Comparison of ENCODE assay signal across 1 cellular context in the genomic region with DNA sequence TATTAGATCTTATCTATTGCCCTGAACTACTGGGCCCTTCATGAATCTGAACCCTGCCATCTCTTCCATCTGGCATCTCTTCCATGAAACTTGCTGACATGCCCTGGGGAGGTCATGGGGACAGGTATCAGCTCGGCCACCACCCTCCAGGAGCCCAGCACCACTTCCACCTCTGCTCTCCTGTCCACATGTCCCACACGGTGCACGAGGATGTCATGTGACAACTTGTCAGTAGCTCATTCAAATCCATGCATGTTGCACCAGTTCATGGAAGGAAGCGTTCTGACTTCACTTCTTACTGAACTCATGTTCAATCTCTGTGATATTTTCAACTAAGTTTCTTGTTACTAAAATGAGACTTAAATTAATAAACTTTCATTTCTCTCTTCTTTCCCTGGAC.
TF ChIP-seq lines count a peak whose summit lies in the region.

No MANE protein-coding gene starts in this region.

TF ChIP-seq in K562, 482 proteins besides CTCF, POLR2A, EP300 and RAD21 (continues in another document):
- TF ChIP-seq CEBPB (tag; IDR thresholded peaks at IDR 0.05) (no peak), FUS (optimal IDR thresholded peaks at IDR 0.05; ENCODE audit: low read depth, low read length) (no peak), MYC (IDR thresholded peaks at IDR 0.05; ENCODE audit: low read depth, low read length) (peak; percentile 66), MYC (CRISPR knock-in tag; IDR thresholded peaks at IDR 0.05; ENCODE audit: borderline replicate concordance, low read depth) (no peak), CHD2 (IDR thresholded peaks at IDR 0.05; ENCODE audit: low read depth, low read length) (no peak), RHOXF2B (CRISPR knock-in tag; conservative IDR thresholded peaks at IDR 0.05) (peak; percentile 80; the same call in 1 of the 2 replicates), TAL1 (IDR thresholded peaks at IDR 0.05) (no peak), FOXJ2 (tag; IDR thresholded peaks at IDR 0.05) (0 out of 2 replicates have a peak, but pooled peaks have one; percentile 37), XRCC5 (IDR thresholded peaks at IDR 0.05; ENCODE audit: low read depth, low read length) (peak; percentile 70; the same call in 1 of the 2 replicates), CEBPG (CRISPR knock-in tag; IDR thresholded peaks at IDR 0.05) (peak; percentile 31; the same call in 1 of the 2 replicates), CEBPG (tag; conservative IDR thresholded peaks at IDR 0.05 in 1 of 2, IDR thresholded peaks at IDR 0.05 in 1 of 2) (no peak), HNRNPUL1 (IDR thresholded peaks at IDR 0.05; ENCODE audit: low read length) (peak; percentile 51; the same call in 1 of the 2 replicates), HMG20B (CRISPR knock-in tag; IDR thresholded peaks at IDR 0.05) (no peak), TCFL5 (CRISPR knock-in tag; conservative IDR thresholded peaks at IDR 0.05) (no peak), ZNF717 (CRISPR knock-in tag; IDR thresholded peaks at IDR 0.05) (no peak), NUFIP1 (IDR thresholded peaks at IDR 0.05; ENCODE audit: partially characterized antibody) (no peak), SAFB (IDR thresholded peaks at IDR 0.05; ENCODE audit: borderline replicate concordance, low read depth, low read length) (no peak), PYGO2 (tag; IDR thresholded peaks at IDR 0.05) (no peak), SMARCB1 (IDR thresholded peaks at IDR 0.05; ENCODE audit: insufficient read length, low read depth) (no peak), MEF2A (IDR thresholded peaks at IDR 0.05; ENCODE audit: control insufficient read depth, low read depth, low read length) (no peak), RBM25 (IDR thresholded peaks at IDR 0.05; ENCODE audit: low read depth, low read length, severe bottlenecking) (no peak), POLR2G (IDR thresholded peaks at IDR 0.05; ENCODE audit: low read depth, low read length) (no peak), MTA2 (IDR thresholded peaks at IDR 0.05; ENCODE audit: low read depth) (no peak), BHLHE40 (IDR thresholded peaks at IDR 0.05; ENCODE audit: low read length) (peak; percentile 81), CBX8 (IDR thresholded peaks at IDR 0.05; ENCODE audit: borderline replicate concordance, extremely low read depth, low read depth, low read length, poor library complexity, severe bottlenecking) (peak; percentile 8)
- TF ChIP-seq, protein P1, sequence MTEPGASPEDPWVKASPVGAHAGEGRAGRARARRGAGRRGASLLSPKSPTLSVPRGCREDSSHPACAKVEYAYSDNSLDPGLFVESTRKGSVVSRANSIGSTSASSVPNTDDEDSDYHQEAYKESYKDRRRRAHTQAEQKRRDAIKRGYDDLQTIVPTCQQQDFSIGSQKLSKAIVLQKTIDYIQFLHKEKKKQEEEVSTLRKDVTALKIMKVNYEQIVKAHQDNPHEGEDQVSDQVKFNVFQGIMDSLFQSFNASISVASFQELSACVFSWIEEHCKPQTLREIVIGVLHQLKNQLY (CRISPR knock-in tag; conservative IDR thresholded peaks at IDR 0.05) = 0 out of 4 replicates have a peak, but pooled peaks of 1 of the 2 experiments have one; percentile 74
- TF ChIP-seq, protein P2, sequence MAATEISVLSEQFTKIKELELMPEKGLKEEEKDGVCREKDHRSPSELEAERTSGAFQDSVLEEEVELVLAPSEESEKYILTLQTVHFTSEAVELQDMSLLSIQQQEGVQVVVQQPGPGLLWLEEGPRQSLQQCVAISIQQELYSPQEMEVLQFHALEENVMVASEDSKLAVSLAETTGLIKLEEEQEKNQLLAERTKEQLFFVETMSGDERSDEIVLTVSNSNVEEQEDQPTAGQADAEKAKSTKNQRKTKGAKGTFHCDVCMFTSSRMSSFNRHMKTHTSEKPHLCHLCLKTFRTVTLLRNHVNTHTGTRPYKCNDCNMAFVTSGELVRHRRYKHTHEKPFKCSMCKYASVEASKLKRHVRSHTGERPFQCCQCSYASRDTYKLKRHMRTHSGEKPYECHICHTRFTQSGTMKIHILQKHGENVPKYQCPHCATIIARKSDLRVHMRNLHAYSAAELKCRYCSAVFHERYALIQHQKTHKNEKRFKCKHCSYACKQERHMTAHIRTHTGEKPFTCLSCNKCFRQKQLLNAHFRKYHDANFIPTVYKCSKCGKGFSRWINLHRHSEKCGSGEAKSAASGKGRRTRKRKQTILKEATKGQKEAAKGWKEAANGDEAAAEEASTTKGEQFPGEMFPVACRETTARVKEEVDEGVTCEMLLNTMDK (IDR thresholded peaks at IDR 0.05; ENCODE audit: borderline replicate concordance, insufficient read depth, low read depth, low read length, poor library complexity, severe bottlenecking) = no peak
- TF ChIP-seq, protein P3, sequence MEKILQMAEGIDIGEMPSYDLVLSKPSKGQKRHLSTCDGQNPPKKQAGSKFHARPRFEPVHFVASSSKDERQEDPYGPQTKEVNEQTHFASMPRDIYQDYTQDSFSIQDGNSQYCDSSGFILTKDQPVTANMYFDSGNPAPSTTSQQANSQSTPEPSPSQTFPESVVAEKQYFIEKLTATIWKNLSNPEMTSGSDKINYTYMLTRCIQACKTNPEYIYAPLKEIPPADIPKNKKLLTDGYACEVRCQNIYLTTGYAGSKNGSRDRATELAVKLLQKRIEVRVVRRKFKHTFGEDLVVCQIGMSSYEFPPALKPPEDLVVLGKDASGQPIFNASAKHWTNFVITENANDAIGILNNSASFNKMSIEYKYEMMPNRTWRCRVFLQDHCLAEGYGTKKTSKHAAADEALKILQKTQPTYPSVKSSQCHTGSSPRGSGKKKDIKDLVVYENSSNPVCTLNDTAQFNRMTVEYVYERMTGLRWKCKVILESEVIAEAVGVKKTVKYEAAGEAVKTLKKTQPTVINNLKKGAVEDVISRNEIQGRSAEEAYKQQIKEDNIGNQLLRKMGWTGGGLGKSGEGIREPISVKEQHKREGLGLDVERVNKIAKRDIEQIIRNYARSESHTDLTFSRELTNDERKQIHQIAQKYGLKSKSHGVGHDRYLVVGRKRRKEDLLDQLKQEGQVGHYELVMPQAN (IDR thresholded peaks at IDR 0.05; ENCODE audit: borderline replicate concordance) = no peak
- TF ChIP-seq, protein P4, sequence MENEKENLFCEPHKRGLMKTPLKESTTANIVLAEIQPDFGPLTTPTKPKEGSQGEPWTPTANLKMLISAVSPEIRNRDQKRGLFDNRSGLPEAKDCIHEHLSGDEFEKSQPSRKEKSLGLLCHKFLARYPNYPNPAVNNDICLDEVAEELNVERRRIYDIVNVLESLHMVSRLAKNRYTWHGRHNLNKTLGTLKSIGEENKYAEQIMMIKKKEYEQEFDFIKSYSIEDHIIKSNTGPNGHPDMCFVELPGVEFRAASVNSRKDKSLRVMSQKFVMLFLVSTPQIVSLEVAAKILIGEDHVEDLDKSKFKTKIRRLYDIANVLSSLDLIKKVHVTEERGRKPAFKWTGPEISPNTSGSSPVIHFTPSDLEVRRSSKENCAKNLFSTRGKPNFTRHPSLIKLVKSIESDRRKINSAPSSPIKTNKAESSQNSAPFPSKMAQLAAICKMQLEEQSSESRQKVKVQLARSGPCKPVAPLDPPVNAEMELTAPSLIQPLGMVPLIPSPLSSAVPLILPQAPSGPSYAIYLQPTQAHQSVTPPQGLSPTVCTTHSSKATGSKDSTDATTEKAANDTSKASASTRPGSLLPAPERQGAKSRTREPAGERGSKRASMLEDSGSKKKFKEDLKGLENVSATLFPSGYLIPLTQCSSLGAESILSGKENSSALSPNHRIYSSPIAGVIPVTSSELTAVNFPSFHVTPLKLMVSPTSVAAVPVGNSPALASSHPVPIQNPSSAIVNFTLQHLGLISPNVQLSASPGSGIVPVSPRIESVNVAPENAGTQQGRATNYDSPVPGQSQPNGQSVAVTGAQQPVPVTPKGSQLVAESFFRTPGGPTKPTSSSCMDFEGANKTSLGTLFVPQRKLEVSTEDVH (IDR thresholded peaks at IDR 0.05; ENCODE audit: low read depth, partially characterized antibody) = no peak
- TF ChIP-seq, protein P5, sequence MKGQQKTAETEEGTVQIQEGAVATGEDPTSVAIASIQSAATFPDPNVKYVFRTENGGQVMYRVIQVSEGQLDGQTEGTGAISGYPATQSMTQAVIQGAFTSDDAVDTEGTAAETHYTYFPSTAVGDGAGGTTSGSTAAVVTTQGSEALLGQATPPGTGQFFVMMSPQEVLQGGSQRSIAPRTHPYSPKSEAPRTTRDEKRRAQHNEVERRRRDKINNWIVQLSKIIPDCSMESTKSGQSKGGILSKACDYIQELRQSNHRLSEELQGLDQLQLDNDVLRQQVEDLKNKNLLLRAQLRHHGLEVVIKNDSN (CRISPR knock-in tag; IDR thresholded peaks at IDR 0.05) = peak; percentile 81
- TF ChIP-seq, protein P6, sequence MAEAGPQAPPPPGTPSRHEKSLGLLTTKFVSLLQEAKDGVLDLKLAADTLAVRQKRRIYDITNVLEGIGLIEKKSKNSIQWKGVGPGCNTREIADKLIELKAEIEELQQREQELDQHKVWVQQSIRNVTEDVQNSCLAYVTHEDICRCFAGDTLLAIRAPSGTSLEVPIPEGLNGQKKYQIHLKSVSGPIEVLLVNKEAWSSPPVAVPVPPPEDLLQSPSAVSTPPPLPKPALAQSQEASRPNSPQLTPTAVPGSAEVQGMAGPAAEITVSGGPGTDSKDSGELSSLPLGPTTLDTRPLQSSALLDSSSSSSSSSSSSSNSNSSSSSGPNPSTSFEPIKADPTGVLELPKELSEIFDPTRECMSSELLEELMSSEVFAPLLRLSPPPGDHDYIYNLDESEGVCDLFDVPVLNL (CRISPR knock-in tag; IDR thresholded peaks at IDR 0.05; ENCODE audit: low read depth) = no peak
- TF ChIP-seq, protein P7, sequence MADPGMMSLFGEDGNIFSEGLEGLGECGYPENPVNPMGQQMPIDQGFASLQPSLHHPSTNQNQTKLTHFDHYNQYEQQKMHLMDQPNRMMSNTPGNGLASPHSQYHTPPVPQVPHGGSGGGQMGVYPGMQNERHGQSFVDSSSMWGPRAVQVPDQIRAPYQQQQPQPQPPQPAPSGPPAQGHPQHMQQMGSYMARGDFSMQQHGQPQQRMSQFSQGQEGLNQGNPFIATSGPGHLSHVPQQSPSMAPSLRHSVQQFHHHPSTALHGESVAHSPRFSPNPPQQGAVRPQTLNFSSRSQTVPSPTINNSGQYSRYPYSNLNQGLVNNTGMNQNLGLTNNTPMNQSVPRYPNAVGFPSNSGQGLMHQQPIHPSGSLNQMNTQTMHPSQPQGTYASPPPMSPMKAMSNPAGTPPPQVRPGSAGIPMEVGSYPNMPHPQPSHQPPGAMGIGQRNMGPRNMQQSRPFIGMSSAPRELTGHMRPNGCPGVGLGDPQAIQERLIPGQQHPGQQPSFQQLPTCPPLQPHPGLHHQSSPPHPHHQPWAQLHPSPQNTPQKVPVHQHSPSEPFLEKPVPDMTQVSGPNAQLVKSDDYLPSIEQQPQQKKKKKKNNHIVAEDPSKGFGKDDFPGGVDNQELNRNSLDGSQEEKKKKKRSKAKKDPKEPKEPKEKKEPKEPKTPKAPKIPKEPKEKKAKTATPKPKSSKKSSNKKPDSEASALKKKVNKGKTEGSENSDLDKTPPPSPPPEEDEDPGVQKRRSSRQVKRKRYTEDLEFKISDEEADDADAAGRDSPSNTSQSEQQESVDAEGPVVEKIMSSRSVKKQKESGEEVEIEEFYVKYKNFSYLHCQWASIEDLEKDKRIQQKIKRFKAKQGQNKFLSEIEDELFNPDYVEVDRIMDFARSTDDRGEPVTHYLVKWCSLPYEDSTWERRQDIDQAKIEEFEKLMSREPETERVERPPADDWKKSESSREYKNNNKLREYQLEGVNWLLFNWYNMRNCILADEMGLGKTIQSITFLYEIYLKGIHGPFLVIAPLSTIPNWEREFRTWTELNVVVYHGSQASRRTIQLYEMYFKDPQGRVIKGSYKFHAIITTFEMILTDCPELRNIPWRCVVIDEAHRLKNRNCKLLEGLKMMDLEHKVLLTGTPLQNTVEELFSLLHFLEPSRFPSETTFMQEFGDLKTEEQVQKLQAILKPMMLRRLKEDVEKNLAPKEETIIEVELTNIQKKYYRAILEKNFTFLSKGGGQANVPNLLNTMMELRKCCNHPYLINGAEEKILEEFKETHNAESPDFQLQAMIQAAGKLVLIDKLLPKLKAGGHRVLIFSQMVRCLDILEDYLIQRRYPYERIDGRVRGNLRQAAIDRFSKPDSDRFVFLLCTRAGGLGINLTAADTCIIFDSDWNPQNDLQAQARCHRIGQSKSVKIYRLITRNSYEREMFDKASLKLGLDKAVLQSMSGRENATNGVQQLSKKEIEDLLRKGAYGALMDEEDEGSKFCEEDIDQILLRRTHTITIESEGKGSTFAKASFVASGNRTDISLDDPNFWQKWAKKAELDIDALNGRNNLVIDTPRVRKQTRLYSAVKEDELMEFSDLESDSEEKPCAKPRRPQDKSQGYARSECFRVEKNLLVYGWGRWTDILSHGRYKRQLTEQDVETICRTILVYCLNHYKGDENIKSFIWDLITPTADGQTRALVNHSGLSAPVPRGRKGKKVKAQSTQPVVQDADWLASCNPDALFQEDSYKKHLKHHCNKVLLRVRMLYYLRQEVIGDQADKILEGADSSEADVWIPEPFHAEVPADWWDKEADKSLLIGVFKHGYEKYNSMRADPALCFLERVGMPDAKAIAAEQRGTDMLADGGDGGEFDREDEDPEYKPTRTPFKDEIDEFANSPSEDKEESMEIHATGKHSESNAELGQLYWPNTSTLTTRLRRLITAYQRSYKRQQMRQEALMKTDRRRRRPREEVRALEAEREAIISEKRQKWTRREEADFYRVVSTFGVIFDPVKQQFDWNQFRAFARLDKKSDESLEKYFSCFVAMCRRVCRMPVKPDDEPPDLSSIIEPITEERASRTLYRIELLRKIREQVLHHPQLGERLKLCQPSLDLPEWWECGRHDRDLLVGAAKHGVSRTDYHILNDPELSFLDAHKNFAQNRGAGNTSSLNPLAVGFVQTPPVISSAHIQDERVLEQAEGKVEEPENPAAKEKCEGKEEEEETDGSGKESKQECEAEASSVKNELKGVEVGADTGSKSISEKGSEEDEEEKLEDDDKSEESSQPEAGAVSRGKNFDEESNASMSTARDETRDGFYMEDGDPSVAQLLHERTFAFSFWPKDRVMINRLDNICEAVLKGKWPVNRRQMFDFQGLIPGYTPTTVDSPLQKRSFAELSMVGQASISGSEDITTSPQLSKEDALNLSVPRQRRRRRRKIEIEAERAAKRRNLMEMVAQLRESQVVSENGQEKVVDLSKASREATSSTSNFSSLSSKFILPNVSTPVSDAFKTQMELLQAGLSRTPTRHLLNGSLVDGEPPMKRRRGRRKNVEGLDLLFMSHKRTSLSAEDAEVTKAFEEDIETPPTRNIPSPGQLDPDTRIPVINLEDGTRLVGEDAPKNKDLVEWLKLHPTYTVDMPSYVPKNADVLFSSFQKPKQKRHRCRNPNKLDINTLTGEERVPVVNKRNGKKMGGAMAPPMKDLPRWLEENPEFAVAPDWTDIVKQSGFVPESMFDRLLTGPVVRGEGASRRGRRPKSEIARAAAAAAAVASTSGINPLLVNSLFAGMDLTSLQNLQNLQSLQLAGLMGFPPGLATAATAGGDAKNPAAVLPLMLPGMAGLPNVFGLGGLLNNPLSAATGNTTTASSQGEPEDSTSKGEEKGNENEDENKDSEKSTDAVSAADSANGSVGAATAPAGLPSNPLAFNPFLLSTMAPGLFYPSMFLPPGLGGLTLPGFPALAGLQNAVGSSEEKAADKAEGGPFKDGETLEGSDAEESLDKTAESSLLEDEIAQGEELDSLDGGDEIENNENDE (IDR thresholded peaks at IDR 0.05; ENCODE audit: low read depth, low read length) = peak; percentile 26
- TF ChIP-seq, protein P8, sequence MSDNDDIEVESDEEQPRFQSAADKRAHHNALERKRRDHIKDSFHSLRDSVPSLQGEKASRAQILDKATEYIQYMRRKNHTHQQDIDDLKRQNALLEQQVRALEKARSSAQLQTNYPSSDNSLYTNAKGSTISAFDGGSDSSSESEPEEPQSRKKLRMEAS (CRISPR knock-in tag; IDR thresholded peaks at IDR 0.05) = peak; percentile 77
